Comparison of ENCODE assay signal across 8 cellular contexts in genomic region chr10:120942806-120943413, GRCh38.
A peak's percentile ranks its signal among the peaks of the same experiment; 100 is the strongest.
DNase-seq lines count a peak whose midpoint lies in the region; ATAC-seq and TF ChIP-seq lines count a peak whose summit lies in the region.

No MANE protein-coding gene starts in this region.

- H3K27ac Mint-ChIP-seq in activated T-cell treated with anti-CD3 and anti-CD28 coated beads, Interleukin-2, amount 50 U/mL, for 72 hours: no peak overlapping the region
- H3K27ac Mint-ChIP-seq in neural progenitor cell: no peak overlapping the region

- H3K9me3 ChIP-seq in Peyer's patch: no peaks in the 10 kb centered on the region
- no peaks in the 10 kb centered on the region for H3K9me3 ChIP-seq in fibroblast of lung (ENCODE audit: control insufficient read depth, insufficient read depth, low read depth, low read length)
- no peaks in the 10 kb centered on the region for H3K9me3 ChIP-seq in neural progenitor cell (ENCODE audit: low read depth)
- H3K9me3 ChIP-seq in stomach smooth muscle (ENCODE audit: control insufficient read depth in 2 of 2, low read length in 2 of 2): no peaks in the 10 kb centered on the region

- no peaks in the 10 kb centered on the region for H3K36me3 Mint-ChIP-seq in activated T-cell treated with anti-CD3 and anti-CD28 coated beads, Interleukin-2, amount 50 U/mL, for 72 hours (ENCODE audit: insufficient read depth in 2 of 2)
- no peaks in the 10 kb centered on the region for H3K36me3 Mint-ChIP-seq in neural progenitor cell

- H4K20me1 ChIP-seq in fibroblast of lung (ENCODE audit: control insufficient read depth, extremely low read depth, insufficient read depth, low read length): no peaks in the 10 kb centered on the region
- no peaks in the 10 kb centered on the region for H4K20me1 ChIP-seq in neural progenitor cell (ENCODE audit: low read depth)

- no peak for TF ChIP-seq POLR2A in Peyer's patch (IDR thresholded peaks at IDR 0.05)

- H3K9me3 Mint-ChIP-seq in activated T-cell treated with anti-CD3 and anti-CD28 coated beads, Interleukin-2, amount 50 U/mL, for 72 hours: no peaks in the 10 kb centered on the region
- H3K9me3 Mint-ChIP-seq in neural progenitor cell: peaks cover 6% of the 10 kb centered on the region

- H3K4me1 ChIP-seq in Peyer's patch (no peaks in the 10 kb centered on the region), fibroblast of lung (ENCODE audit: control insufficient read depth, extremely low read depth, insufficient read depth, low read length) (no peaks in the 10 kb centered on the region), neural progenitor cell (no peaks in the 10 kb centered on the region), stomach smooth muscle (ENCODE audit: control insufficient read depth, insufficient read depth, low read length) (peaks cover 11% of the 10 kb centered on the region)

- H2AFZ ChIP-seq in fibroblast of lung (ENCODE audit: low read length): peak overlapping the region; percentile 97
- peak overlapping the region; percentile 67 for H2AFZ ChIP-seq in neural progenitor cell (replicated peaks)

- H3K9ac ChIP-seq in fibroblast of lung (ENCODE audit: insufficient read depth, low read length): no peak overlapping the region
- H3K9ac ChIP-seq in neural progenitor cell: no peak overlapping the region
- peak overlapping the region; percentile 33 to 51 for H3K9ac ChIP-seq in stomach smooth muscle (ENCODE audit: low read length in 2 of 2)

- peak; percentile 95 for ATAC-seq in GM21381 (IDR thresholded peaks at IDR 0.05; ENCODE audit: unreplicated experiment)
- peak; percentile 91 for ATAC-seq in activated T-cell treated with anti-CD3 and anti-CD28 coated beads, Interleukin-2, amount 50 U/mL, for 72 hours (replicated peaks in 1 of 2)

- peak; percentile 83 for DNase-seq in D341Med (ENCODE audit: low spot score)
- DNase-seq in HUDEP-2 (lab: John Stamatoyannopoulos, UW; ENCODE audit: unreplicated experiment in 76 of 76): peak in 65 of 76 experiments; percentile 4 to 77 (median 44)
- DNase-seq in Peyer's patch: peak; percentile 41 to 87 (median 87)
- DNase-seq in activated T-cell treated with anti-CD3 and anti-CD28 coated beads, Interleukin-2, amount 50 U/mL, for 72 hours: peak; percentile 78 to 84
- DNase-seq in fibroblast of lung (ENCODE audit: low read depth in 2 of 2): peak; percentile 56 to 74
- peak; percentile 87 for DNase-seq in neural progenitor cell (ENCODE audit: low spot score)

- H3K4me2 ChIP-seq in fibroblast of lung (ENCODE audit: extremely low read depth, insufficient read depth, low read length): peak overlapping the region; percentile 75
- H3K4me2 ChIP-seq in neural progenitor cell: no peak overlapping the region

- peaks cover 7% of the 10 kb centered on the region for H3K4me1 Mint-ChIP-seq in activated T-cell treated with anti-CD3 and anti-CD28 coated beads, Interleukin-2, amount 50 U/mL, for 72 hours (ENCODE audit: low read depth)
- peaks cover 9% of the 10 kb centered on the region for H3K4me1 Mint-ChIP-seq in neural progenitor cell

- peak overlapping the region in 1 of 4 donors; percentile 4 for H3K4me3 ChIP-seq in Peyer's patch
- H3K4me3 ChIP-seq in fibroblast of lung (replicated peaks in 1 of 4; ENCODE audit: control extremely low read depth in 1 of 4, insufficient read depth in 1 of 4, low read depth in 3 of 4, low read length in 4 of 4): no peak overlapping the region
- H3K4me3 ChIP-seq in neural progenitor cell: no peak overlapping the region
- peak overlapping the region; percentile 4 to 22 for H3K4me3 ChIP-seq in stomach smooth muscle (ENCODE audit: low read length in 2 of 2)

- TF ChIP-seq CTCF in Peyer's patch (IDR thresholded peaks at IDR 0.05) (peak; percentile 34 to 93 (median 82)), fibroblast of lung (conservative IDR thresholded peaks at IDR 0.05 in 1 of 2, IDR thresholded peaks at IDR 0.05 in 1 of 2; ENCODE audit: low read depth in 1 of 2, low read length in 2 of 2) (peak; percentile 80 to 87), neural progenitor cell (IDR thresholded peaks at IDR 0.05) (peak; percentile 85)

- H3K79me2 ChIP-seq in fibroblast of lung (ENCODE audit: control insufficient read depth, insufficient read depth, low read length) (no peaks in the 10 kb centered on the region), neural progenitor cell (ENCODE audit: low read depth) (no peaks in the 10 kb centered on the region)

- peak overlapping the region in 1 of 2 donors; percentile 29 for H3K4me3 Mint-ChIP-seq in activated T-cell treated with anti-CD3 and anti-CD28 coated beads, Interleukin-2, amount 50 U/mL, for 72 hours
- peak overlapping the region; percentile 68 for H3K4me3 Mint-ChIP-seq in neural progenitor cell

- H3K27me3 Mint-ChIP-seq in activated T-cell treated with anti-CD3 and anti-CD28 coated beads, Interleukin-2, amount 50 U/mL, for 72 hours (ENCODE audit: low read depth): peaks cover 6% of the 10 kb centered on the region
- H3K27me3 Mint-ChIP-seq in neural progenitor cell (ENCODE audit: insufficient read depth, low read depth): peaks cover 13% of the 10 kb centered on the region

- no peaks in the 10 kb centered on the region for H3K36me3 ChIP-seq in Peyer's patch
- no peaks in the 10 kb centered on the region for H3K36me3 ChIP-seq in fibroblast of lung (ENCODE audit: control insufficient read depth, insufficient read depth, low read length)
- H3K36me3 ChIP-seq in neural progenitor cell: no peaks in the 10 kb centered on the region
- no peaks in the 10 kb centered on the region for H3K36me3 ChIP-seq in stomach smooth muscle (ENCODE audit: control insufficient read depth in 2 of 2, insufficient read depth in 2 of 2, low read length in 2 of 2)

- H3K27me3 ChIP-seq in Peyer's patch (no peaks in the 10 kb centered on the region), fibroblast of lung (ENCODE audit: control insufficient read depth, insufficient read depth, low read length) (no peaks in the 10 kb centered on the region), neural progenitor cell (no peaks in the 10 kb centered on the region), stomach smooth muscle (ENCODE audit: control insufficient read depth in 1 of 2, insufficient read depth in 2 of 2, low read length in 2 of 2) (no peaks in the 10 kb centered on the region)

- H3K27ac ChIP-seq in Peyer's patch: no peak overlapping the region
- H3K27ac ChIP-seq in fibroblast of lung (ENCODE audit: insufficient read depth, low read length): no peak overlapping the region
- H3K27ac ChIP-seq in neural progenitor cell: no peak overlapping the region
- no peak overlapping the region for H3K27ac ChIP-seq in stomach smooth muscle (ENCODE audit: low read length)

- H3F3A ChIP-seq in neural progenitor cell (ENCODE audit: low read depth): no peaks in the 10 kb centered on the region

Comparison
In these comparisons a context has a peak if more than half of its experiments do, and no peak if none do; other contexts are left out.
1. H3K4me3 ChIP-seq: peak in stomach smooth muscle (2 of 2); none in fibroblast of lung (0 of 4) and neural progenitor cell (single experiment).
2. H3K9ac ChIP-seq: peak in stomach smooth muscle (2 of 2); none in fibroblast of lung (single experiment) and neural progenitor cell (single experiment).
3. Peak in every context shown above with its lines, with median percentiles within 50 percentile points of each other: DNase-seq and CTCF ChIP-seq.